ENCODE assay signal across 12 cellular contexts in the genomic region with DNA sequence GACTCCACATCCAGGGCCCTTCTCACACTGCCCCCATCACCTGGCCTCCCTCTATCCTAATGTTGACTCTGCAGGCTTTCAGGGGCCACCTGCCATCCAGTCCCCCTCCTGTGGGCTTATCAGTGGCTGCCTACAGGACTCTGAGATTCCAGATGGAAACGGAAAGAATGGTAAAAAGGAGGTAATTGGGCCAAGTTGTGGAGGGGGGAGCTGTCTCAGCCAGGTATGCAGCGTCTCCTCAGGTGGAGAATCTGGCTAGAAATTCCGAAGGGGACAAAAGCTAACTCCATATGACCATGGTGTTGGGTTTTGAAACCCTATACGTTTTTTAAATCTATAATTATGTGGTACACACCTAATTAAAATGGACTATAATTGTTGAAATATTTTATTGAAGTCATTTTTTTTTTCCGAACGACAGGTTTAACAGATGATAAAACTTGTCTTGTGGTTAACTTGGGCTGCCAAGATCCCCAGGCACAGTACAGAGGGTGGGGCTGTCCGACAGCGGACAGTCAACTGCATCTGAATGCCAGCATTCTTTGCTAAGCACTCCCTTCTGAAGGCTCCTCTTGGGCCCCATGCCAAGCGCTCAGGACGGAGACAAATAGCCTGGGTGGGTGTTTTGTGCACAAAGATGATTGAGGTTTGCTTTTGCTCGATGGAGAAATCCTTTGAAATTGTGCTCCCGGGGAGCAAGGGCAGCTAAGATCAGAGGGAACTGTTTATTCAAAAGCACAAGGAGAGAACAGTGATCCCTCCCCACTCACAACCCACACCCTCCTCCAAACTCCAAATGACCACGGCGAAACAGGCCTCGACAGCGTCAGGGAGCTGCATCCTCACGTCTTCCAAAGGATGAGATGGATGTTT.
DNase-seq lines count a peak whose midpoint lies in the region; ATAC-seq, FAIRE-seq and TF ChIP-seq lines count a peak whose summit lies in the region.
"Had no signal": no experiment of that assay in that cellular context is flagged by ENCODE, and none has a peak within 500 bp of the region (broad histone marks: within the 10 kb centered on the region; RNA-seq: fewer than 3 reads in every experiment).

No MANE protein-coding gene starts in this region.

- H3K9ac ChIP-seq in HepG2 (ENCODE audit: insufficient read depth, low read depth, low read length) = no peak overlapping the region

- TF ChIP-seq RAD21 in HepG2 (CRISPR knock-in tag; IDR thresholded peaks at IDR 0.05) = no peak

- TF ChIP-seq EP300 in HepG2 (IDR thresholded peaks at IDR 0.05; ENCODE audit: low read depth in 2 of 2, low read length in 2 of 2) (no peak), HepG2 (CRISPR knock-in tag; IDR thresholded peaks at IDR 0.05; ENCODE audit: borderline replicate concordance) (no peak)

- H3K4me1 ChIP-seq in HepG2 (ENCODE audit: insufficient read depth, low read length) (no peaks in the 10 kb centered on the region), right lobe of liver (no peaks in the 10 kb centered on the region), breast epithelium (no peaks in the 10 kb centered on the region), mucosa of descending colon (ENCODE audit: low read depth) (no peaks in the 10 kb centered on the region)

- intact Hi-C loops in HepG2 (cut with micrococcal nuclease; ENCODE audit: unreplicated experiment) (no loop called here), right lobe of liver (cut with DNase I) (no loop called here), breast epithelium (cut with DNase I; ENCODE audit: low total_unique reads) (no loop called here), mucosa of descending colon (cut with DNase I, micrococcal nuclease) (no loop called here)

- in situ Hi-C loops in HepG2 (cut with HindIII; ENCODE audit: extremely low pct_ligation_motif_present, low pct_unique_long_range_greater_than_20kb) = no loop called here

- no peaks in the 10 kb centered on the region for H3K9me3 ChIP-seq in HepG2 (ENCODE audit: low read length)
- no peaks in the 10 kb centered on the region for H3K9me3 ChIP-seq in right lobe of liver
- no peaks in the 10 kb centered on the region for H3K9me3 ChIP-seq in breast epithelium
- H3K9me3 ChIP-seq in mucosa of descending colon = no peaks in the 10 kb centered on the region

- CTCF ChIA-PET in HepG2 (lab: Yijun Ruan, JAX; ENCODE audit: low intra/inter-chr PET ratio, low total read pairs) = no interaction called here

- H3K36me3 ChIP-seq in HepG2 (replicated peaks in 1 of 2; ENCODE audit: control insufficient read depth in 1 of 2, insufficient read depth in 2 of 2, low read length in 2 of 2) = no peaks in the 10 kb centered on the region
- H3K36me3 ChIP-seq in right lobe of liver = no peaks in the 10 kb centered on the region
- H3K36me3 ChIP-seq in breast epithelium = no peaks in the 10 kb centered on the region
- no peaks in the 10 kb centered on the region for H3K36me3 ChIP-seq in mucosa of descending colon (ENCODE audit: low read depth)

- H2AFZ ChIP-seq in HepG2 (ENCODE audit: low read length) = no peak overlapping the region

- peaks cover 0 to 2% of the 10 kb centered on the region in 2 experiments; a peak in 2 of 5 replicates for H3K27me3 ChIP-seq in HepG2 (ENCODE audit: control insufficient read depth in 1 of 2, insufficient read depth in 2 of 2, low read length in 2 of 2)
- no peaks in the 10 kb centered on the region for H3K27me3 ChIP-seq in right lobe of liver
- peaks cover 0 to 5% of the 10 kb centered on the region in 2 donors for H3K27me3 ChIP-seq in breast epithelium

- no peak for FAIRE-seq in HepG2 (lab: Jason Lieb, UNC)

- POLR2A ChIA-PET in HepG2 (lab: Yijun Ruan, JAX) = no interaction called here

- 25% methylated on average over 17 of the region's 17 CpGs for WGBS in HepG2 (ENCODE audit: low lambda C conversion rate)
- 27% methylated on average over 15 of the region's 17 CpGs for WGBS in right lobe of liver (ENCODE audit: insufficient coverage, low coverage, low lambda C conversion rate, missing lambda C conversion rate)

- no peak for TF ChIP-seq CTCF in HepG2 (CRISPR knock-in tag; IDR thresholded peaks at IDR 0.05)
- TF ChIP-seq CTCF in right lobe of liver (IDR thresholded peaks at IDR 0.05) = no peak
- TF ChIP-seq CTCF in breast epithelium (IDR thresholded peaks at IDR 0.05) = no peak
- TF ChIP-seq CTCF in mucosa of descending colon (IDR thresholded peaks at IDR 0.05) = no peak
- no peak for TF ChIP-seq CTCF in GM10266 (IDR thresholded peaks at IDR 0.05; ENCODE audit: control insufficient read depth, insufficient read depth, low read depth, missing control alignments)

- H4K20me1 ChIP-seq in HepG2 (ENCODE audit: insufficient read depth, low read length) = no peaks in the 10 kb centered on the region

- H3K4me2 ChIP-seq in HepG2 (ENCODE audit: low read depth, low read length) = no peak overlapping the region

- peak; percentile 3 for DNase-seq in HepG2 (ENCODE audit: low spot score)
- no peak for DNase-seq in right lobe of liver
- peak; percentile 75 to 77 for DNase-seq in breast epithelium (ENCODE audit: low spot score in 2 of 2)
- peak in 1 of 3 donors; percentile 32 for DNase-seq in mucosa of descending colon
- no peak for DNase-seq in NAMALWA (ENCODE audit: low spot score)
- no peak for DNase-seq in GM10266 (ENCODE audit: extremely low spot score)
- DNase-seq: GOT3, left cardiac atrium, posterior cingulate gyrus, T-helper 9 cell had no signal

- H3K27ac ChIP-seq in HepG2 (ENCODE audit: extremely low read length, insufficient read depth, low read length) (no peak overlapping the region), right lobe of liver (no peak overlapping the region), breast epithelium (peak overlapping the region in 1 of 2 donors; percentile 38)

- no peak for TF ChIP-seq POLR2A in HepG2 (IDR thresholded peaks at IDR 0.05; ENCODE audit: insufficient read depth in 1 of 2, low read depth in 2 of 2, low read length in 2 of 2)
- TF ChIP-seq POLR2A in right lobe of liver (IDR thresholded peaks at IDR 0.05) = no peak
- no peak for TF ChIP-seq POLR2A in breast epithelium (IDR thresholded peaks at IDR 0.05)

- no TSS peak for BruUV-seq in HepG2 (replicated peaks; lab: Mats Ljungman, UMichigan)

- ATAC-seq in HepG2 (no peak), right lobe of liver (no peak), mucosa of descending colon (peak; percentile 54), HG03095 (IDR thresholded peaks at IDR 0.05; ENCODE audit: unreplicated experiment) (no peak), HG02884 (IDR thresholded peaks at IDR 0.05; ENCODE audit: unreplicated experiment) (no peak)

- no peaks in the 10 kb centered on the region for H3K79me2 ChIP-seq in HepG2 (ENCODE audit: insufficient read depth, low read length)

- H3K4me3 ChIP-seq in HepG2 (replicated peaks in 1 of 3; ENCODE audit: insufficient read depth in 1 of 3, low read depth in 2 of 3, low read length in 3 of 3) (no peak overlapping the region), right lobe of liver (no peak overlapping the region), breast epithelium (no peak overlapping the region), mucosa of descending colon (no peak overlapping the region)

TF ChIP-seq in HepG2, 621 proteins besides CTCF, POLR2A, EP300 and RAD21:
- no peak for TF ChIP-seq ISL2 (CRISPR knock-in tag; IDR thresholded peaks at IDR 0.05)
- TF ChIP-seq CBX5 (CRISPR knock-in tag; IDR thresholded peaks at IDR 0.05; ENCODE audit: borderline replicate concordance) = no peak
- TF ChIP-seq ONECUT2 (CRISPR knock-in tag; IDR thresholded peaks at IDR 0.05) = no peak
- no peak for TF ChIP-seq TEF (CRISPR knock-in tag; IDR thresholded peaks at IDR 0.05)
- no peak for TF ChIP-seq ZNF501 (CRISPR knock-in tag; IDR thresholded peaks at IDR 0.05)
- no peak for TF ChIP-seq ZFY (CRISPR knock-in tag; IDR thresholded peaks at IDR 0.05)
- TF ChIP-seq MED13 (CRISPR knock-in tag; IDR thresholded peaks at IDR 0.05) = no peak
- no peak for TF ChIP-seq NBN (conservative IDR thresholded peaks at IDR 0.05)
- no peak for TF ChIP-seq HOXA5 (CRISPR knock-in tag; IDR thresholded peaks at IDR 0.05)
- no peak for TF ChIP-seq ZNF660 (CRISPR knock-in tag; IDR thresholded peaks at IDR 0.05; ENCODE audit: borderline replicate concordance, low read depth)
- TF ChIP-seq PPARG (CRISPR knock-in tag; conservative IDR thresholded peaks at IDR 0.05) = no peak
- TF ChIP-seq SMAD9 (CRISPR knock-in tag; IDR thresholded peaks at IDR 0.05) = no peak
- no peak for TF ChIP-seq ZFP36 (IDR thresholded peaks at IDR 0.05; ENCODE audit: borderline replicate concordance, low read depth, low read length, partially characterized antibody)
- TF ChIP-seq, protein P1, sequence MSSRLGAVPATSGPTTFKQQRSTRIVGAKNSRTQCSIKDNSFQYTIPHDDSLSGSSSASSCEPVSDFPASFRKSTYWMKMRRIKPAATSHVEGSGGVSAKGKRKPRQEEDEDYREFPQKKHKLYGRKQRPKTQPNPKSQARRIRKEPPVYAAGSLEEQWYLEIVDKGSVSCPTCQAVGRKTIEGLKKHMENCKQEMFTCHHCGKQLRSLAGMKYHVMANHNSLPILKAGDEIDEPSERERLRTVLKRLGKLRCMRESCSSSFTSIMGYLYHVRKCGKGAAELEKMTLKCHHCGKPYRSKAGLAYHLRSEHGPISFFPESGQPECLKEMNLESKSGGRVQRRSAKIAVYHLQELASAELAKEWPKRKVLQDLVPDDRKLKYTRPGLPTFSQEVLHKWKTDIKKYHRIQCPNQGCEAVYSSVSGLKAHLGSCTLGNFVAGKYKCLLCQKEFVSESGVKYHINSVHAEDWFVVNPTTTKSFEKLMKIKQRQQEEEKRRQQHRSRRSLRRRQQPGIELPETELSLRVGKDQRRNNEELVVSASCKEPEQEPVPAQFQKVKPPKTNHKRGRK (CRISPR knock-in tag; IDR thresholded peaks at IDR 0.05) = no peak
- no peak for TF ChIP-seq CCAR2 (optimal IDR thresholded peaks at IDR 0.05; ENCODE audit: low read depth, low read length)
- no peak for TF ChIP-seq POLR2AphosphoS5 (IDR thresholded peaks at IDR 0.05; ENCODE audit: low read depth, low read length)
- no peak for TF ChIP-seq SIX4 (CRISPR knock-in tag; IDR thresholded peaks at IDR 0.05)
- no peak for TF ChIP-seq ZNF550 (CRISPR knock-in tag; IDR thresholded peaks at IDR 0.05; ENCODE audit: borderline replicate concordance)
- TF ChIP-seq NR2C2 (CRISPR knock-in tag; IDR thresholded peaks at IDR 0.05; ENCODE audit: borderline replicate concordance) = no peak
TF ChIP-seq in HepG2: peak in this region for 0.

Comparison
In these comparisons a context has a peak if more than half of its experiments do, and no peak if none do; other contexts are left out.
1. DNase-seq: peak in HepG2 (single experiment) and breast epithelium (2 of 2); none in right lobe of liver (0 of 3), NAMALWA (single experiment) and GM10266 (single experiment).